10 cellular contexts compared by ENCODE assay signal in the genomic region with DNA sequence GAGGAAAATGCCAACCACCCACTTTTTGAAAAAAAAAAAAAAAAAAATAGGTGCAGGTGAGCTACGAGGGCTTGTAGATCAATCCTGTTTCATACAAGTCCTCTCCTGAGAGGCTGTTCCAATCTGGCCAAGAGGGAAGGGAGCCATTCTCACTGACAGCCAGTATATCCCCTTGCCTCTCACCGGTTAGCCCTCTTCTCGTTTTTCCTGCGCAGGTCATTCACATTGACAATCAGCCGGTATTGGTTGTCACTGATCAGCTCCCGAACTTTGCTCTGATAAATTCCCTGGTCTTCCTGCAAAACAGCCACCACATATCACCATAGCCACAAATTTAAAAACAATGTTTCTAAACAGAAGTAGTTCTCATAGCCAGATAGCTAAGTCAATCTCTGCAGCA. TPM values are rescaled to one million over a fixed set of nuclear protein-coding genes. Genes with fewer than 3 reads are reported as not detected.
A peak's percentile ranks its signal among the peaks of the same experiment; 100 is the strongest.
DNase-seq lines count a peak whose midpoint lies in the region; ATAC-seq and TF ChIP-seq lines count a peak whose summit lies in the region.
"Had no signal": no experiment of that assay in that cellular context is flagged by ENCODE, and none has a peak within 500 bp of the region (broad histone marks: within the 10 kb centered on the region; RNA-seq: fewer than 3 reads in every experiment).

No MANE protein-coding gene starts in this region.

- peaks cover 46% of the 10 kb centered on the region for H3K4me1 Mint-ChIP-seq in CD8-positive, alpha-beta T cell (ENCODE audit: low read depth)
- peaks cover 57% of the 10 kb centered on the region for H3K4me1 Mint-ChIP-seq in activated T-helper 1 cell treated with anti-CD3 and anti-CD28 coated beads, Interleukin-12 subunit alpha, Interleukin-12 subunit beta, Interleukin-2, Interleukin-4 antibody, amounts not matched to agents 30 ng/mL and 10 ng/mL and 1 ng/mL, durations not matched to agents 14 hours and 24 hours and 36 hours (ENCODE audit: low read depth)

- no peak overlapping the region for H3K4me3 ChIP-seq in CD8-positive, alpha-beta T cell (ENCODE audit: low read depth, low read length)
- H3K4me3 ChIP-seq in HUES48 (ENCODE audit: low read depth, low read length), result peak overlapping the region; percentile 98
- peak overlapping the region in 1 of 2 experiments; percentile 89 for H3K4me3 ChIP-seq in mesenchymal stem cell (ENCODE audit: insufficient read depth in 1 of 2, low read depth in 1 of 2, low read length in 2 of 2)
- H3K4me3 ChIP-seq in foreskin fibroblast (ENCODE audit: low read depth in 1 of 2, low read length in 2 of 2), result peak overlapping the region in 1 of 2 donors; percentile 86
- peak overlapping the region in 2 of 8 donors; percentile 82 to 85 for H3K4me3 ChIP-seq in spleen

- no peak overlapping the region for H2BK5ac ChIP-seq in mesenchymal stem cell (ENCODE audit: low read depth, low read length, poor library complexity, severe bottlenecking)

- peaks cover 36% of the 10 kb centered on the region for H3K4me1 ChIP-seq in CD8-positive, alpha-beta T cell (ENCODE audit: insufficient read depth, low read length)
- H3K4me1 ChIP-seq in HUES48 (ENCODE audit: control insufficient read depth, insufficient read depth, low read length), result peaks cover 21% of the 10 kb centered on the region
- H3K4me1 ChIP-seq in mesenchymal stem cell (ENCODE audit: control insufficient read depth, insufficient read depth, low read depth, low read length), result peaks cover 5% of the 10 kb centered on the region
- H3K4me1 ChIP-seq in spleen, result peaks cover 17 to 59% (median 34%) of the 10 kb centered on the region in 6 donors

- CTCF ChIA-PET in CD8-positive, alpha-beta T cell (lab: Charles Lee), result interaction anchor here (1.0 to 10.6 kb wide), 8 partner anchors 20 to 380 kb away, joined by 3 to 229 read pairs (median 4); a partner anchor contains a TSS

- H3K18ac ChIP-seq in mesenchymal stem cell (ENCODE audit: low read depth in 1 of 2, low read length in 2 of 2), result no peak overlapping the region

- H3K27me3 ChIP-seq in CD8-positive, alpha-beta T cell (ENCODE audit: insufficient read depth, low read length), result no peaks in the 10 kb centered on the region
- H3K27me3 ChIP-seq in HUES48 (ENCODE audit: control insufficient read depth, insufficient read depth, low read length) (no peaks in the 10 kb centered on the region), mesenchymal stem cell (ENCODE audit: control insufficient read depth in 1 of 2, insufficient read depth in 1 of 2, low read length in 2 of 2) (no peaks in the 10 kb centered on the region), spleen (replicated peaks in 1 of 7) (no peaks in the 10 kb centered on the region)

- peaks cover 26% of the 10 kb centered on the region for H3K79me1 ChIP-seq in mesenchymal stem cell (replicated peaks; ENCODE audit: low read length, poor library complexity, severe bottlenecking)

- no peak overlapping the region for H2BK15ac ChIP-seq in mesenchymal stem cell (ENCODE audit: low read depth, poor library complexity, severe bottlenecking)

- TF ChIP-seq POLR2A in spleen (IDR thresholded peaks at IDR 0.05), result no peak

- H3K4ac ChIP-seq in mesenchymal stem cell (ENCODE audit: low read depth in 1 of 2, low read length in 2 of 2), result no peak overlapping the region

- peaks cover 46% of the 10 kb centered on the region for H3K36me3 Mint-ChIP-seq in CD8-positive, alpha-beta T cell
- H3K36me3 Mint-ChIP-seq in activated T-helper 1 cell treated with anti-CD3 and anti-CD28 coated beads, Interleukin-12 subunit alpha, Interleukin-12 subunit beta, Interleukin-2, Interleukin-4 antibody, amounts not matched to agents 30 ng/mL and 10 ng/mL and 1 ng/mL, durations not matched to agents 14 hours and 24 hours and 36 hours (ENCODE audit: low read depth), result peaks cover 39% of the 10 kb centered on the region

- intact Hi-C loops in CD8-positive, alpha-beta T cell (cut with DNase I, micrococcal nuclease), result loop anchor here (2.0 to 10.0 kb wide), 4 partner anchors 714 to 1262 kb away; a partner anchor contains a TSS
- intact Hi-C loops in activated T-helper 1 cell treated with anti-CD3 and anti-CD28 coated beads, Interleukin-12 subunit alpha, Interleukin-12 subunit beta, Interleukin-2, Interleukin-4 antibody, amounts not matched to agents 30 ng/mL and 10 ng/mL and 1 ng/mL, durations not matched to agents 14 hours and 24 hours and 36 hours (cut with micrococcal nuclease), result loop anchor here (5.0 to 10.0 kb wide), 3 partner anchors 294 to 1512 kb away; a partner anchor contains a TSS
- intact Hi-C loops in spleen (cut with DNase I; ENCODE audit: low total_unique reads), result loop anchor here (5.0 to 10.0 kb wide), 2 partner anchors 114 to 382 kb away; no protein-coding TSS in a partner anchor

- no peak overlapping the region for H3K27ac Mint-ChIP-seq in CD8-positive, alpha-beta T cell
- H3K27ac Mint-ChIP-seq in activated T-helper 1 cell treated with anti-CD3 and anti-CD28 coated beads, Interleukin-12 subunit alpha, Interleukin-12 subunit beta, Interleukin-2, Interleukin-4 antibody, amounts not matched to agents 30 ng/mL and 10 ng/mL and 1 ng/mL, durations not matched to agents 14 hours and 24 hours and 36 hours, result peak overlapping the region; percentile 6

- no peaks in the 10 kb centered on the region for H3K27me3 Mint-ChIP-seq in CD8-positive, alpha-beta T cell (ENCODE audit: low read depth)
- no peaks in the 10 kb centered on the region for H3K27me3 Mint-ChIP-seq in activated T-helper 1 cell treated with anti-CD3 and anti-CD28 coated beads, Interleukin-12 subunit alpha, Interleukin-12 subunit beta, Interleukin-2, Interleukin-4 antibody, amounts not matched to agents 30 ng/mL and 10 ng/mL and 1 ng/mL, durations not matched to agents 14 hours and 24 hours and 36 hours (ENCODE audit: insufficient read depth)

- no peak overlapping the region for H2BK12ac ChIP-seq in mesenchymal stem cell (ENCODE audit: low read length in 2 of 2)

- no peak for DNase-seq in CD8-positive, alpha-beta T cell
- no peak for DNase-seq in activated T-helper 1 cell treated with anti-CD3 and anti-CD28 coated beads, Interleukin-12 subunit alpha, Interleukin-12 subunit beta, Interleukin-2, Interleukin-4 antibody, amounts not matched to agents 30 ng/mL and 10 ng/mL and 1 ng/mL, durations not matched to agents 14 hours and 24 hours and 36 hours (ENCODE audit: low spot score)
- DNase-seq in mesenchymal stem cell (no peak), foreskin fibroblast (no peak), GM03348 (ENCODE audit: low spot score) (no peak), spleen (no peak)
- DNase-seq: caudate nucleus, NCI-H510A treated with DMSO at 0.1 percent for 48 hours had no signal

- no peak overlapping the region for H4K8ac ChIP-seq in mesenchymal stem cell (ENCODE audit: low read length)

- no peaks in the 10 kb centered on the region for H3K9me3 ChIP-seq in CD8-positive, alpha-beta T cell (ENCODE audit: low read length)
- H3K9me3 ChIP-seq in HUES48 (ENCODE audit: control insufficient read depth, insufficient read depth, low read length) (no peaks in the 10 kb centered on the region), mesenchymal stem cell (ENCODE audit: control insufficient read depth, low read length) (no peaks in the 10 kb centered on the region), spleen (no peaks in the 10 kb centered on the region)

- POLR2A ChIA-PET in CD8-positive, alpha-beta T cell (lab: Charles Lee), result interaction anchor here (1.0 to 4.7 kb wide), 4 partner anchors 24 to 108 kb away, joined by 5 to 55 read pairs (median 22); a partner anchor contains a TSS

- H2AK5ac ChIP-seq in mesenchymal stem cell (ENCODE audit: low read length, severe bottlenecking), result no peak overlapping the region

- no peaks in the 10 kb centered on the region for H3K9me3 Mint-ChIP-seq in CD8-positive, alpha-beta T cell
- no peaks in the 10 kb centered on the region for H3K9me3 Mint-ChIP-seq in activated T-helper 1 cell treated with anti-CD3 and anti-CD28 coated beads, Interleukin-12 subunit alpha, Interleukin-12 subunit beta, Interleukin-2, Interleukin-4 antibody, amounts not matched to agents 30 ng/mL and 10 ng/mL and 1 ng/mL, durations not matched to agents 14 hours and 24 hours and 36 hours

- no peak overlapping the region for H3K14ac ChIP-seq in mesenchymal stem cell (ENCODE audit: low read length in 2 of 2)

- H3K9ac ChIP-seq in HUES48 (ENCODE audit: low read depth, low read length) (peak overlapping the region; percentile 99), mesenchymal stem cell (ENCODE audit: low read length) (peak overlapping the region; percentile 86)

- peak overlapping the region; percentile 50 for H3K4me3 Mint-ChIP-seq in CD8-positive, alpha-beta T cell
- H3K4me3 Mint-ChIP-seq in activated T-helper 1 cell treated with anti-CD3 and anti-CD28 coated beads, Interleukin-12 subunit alpha, Interleukin-12 subunit beta, Interleukin-2, Interleukin-4 antibody, amounts not matched to agents 30 ng/mL and 10 ng/mL and 1 ng/mL, durations not matched to agents 14 hours and 24 hours and 36 hours, result no peak overlapping the region

- H3K36me3 ChIP-seq in CD8-positive, alpha-beta T cell (ENCODE audit: insufficient read depth, low read length), result peaks cover 29% of the 10 kb centered on the region
- H3K36me3 ChIP-seq in HUES48 (ENCODE audit: control insufficient read depth, insufficient read depth, low read length), result peaks cover 55% of the 10 kb centered on the region
- peaks cover 11 to 46% of the 10 kb centered on the region in 2 experiments for H3K36me3 ChIP-seq in mesenchymal stem cell (ENCODE audit: control insufficient read depth in 1 of 2, insufficient read depth in 2 of 2, low read depth in 1 of 2, low read length in 2 of 2)
- H3K36me3 ChIP-seq in spleen, result peaks cover 0 to 50% (median 44%) of the 10 kb centered on the region in 6 donors

- whole genome bisulfite sequencing in mesenchymal stem cell, result 86% methylated on average over 6 of the region's 6 CpGs
- WGBS in spleen, 5 donors, result 62 to 77% (median 72%) methylated on average over 6 of the region's 6 CpGs

- no peak for TF ChIP-seq CTCF in CD8-positive, alpha-beta T cell (IDR thresholded peaks at IDR 0.05)
- no peak for TF ChIP-seq CTCF in foreskin fibroblast (IDR thresholded peaks at IDR 0.05; ENCODE audit: low read depth, low read length)
- TF ChIP-seq CTCF in spleen (IDR thresholded peaks at IDR 0.05 in 8 of 11, conservative IDR thresholded peaks at IDR 0.05 in 3 of 11), result no peak

- no peak overlapping the region for H2AFZ ChIP-seq in mesenchymal stem cell (ENCODE audit: low read depth, low read length)

- H3K23ac ChIP-seq in mesenchymal stem cell (ENCODE audit: low read length in 2 of 2), result no peak overlapping the region

- no peak for ATAC-seq in CD8-positive, alpha-beta T cell
- no peak for ATAC-seq in GM19455 (IDR thresholded peaks at IDR 0.05; ENCODE audit: unreplicated experiment)

- no peak overlapping the region for H4K91ac ChIP-seq in mesenchymal stem cell (ENCODE audit: low read length)

- H3K27ac ChIP-seq in CD8-positive, alpha-beta T cell (ENCODE audit: low read depth, low read length), result no peak overlapping the region
- no peak overlapping the region for H3K27ac ChIP-seq in HUES48 (ENCODE audit: low read depth, low read length)
- H3K27ac ChIP-seq in mesenchymal stem cell (ENCODE audit: low read length, poor library complexity, severe bottlenecking), result no peak overlapping the region
- no peak overlapping the region for H3K27ac ChIP-seq in spleen

- H2BK120ac ChIP-seq in mesenchymal stem cell (ENCODE audit: low read depth, low read length), result no peak overlapping the region

- H3K4me2 ChIP-seq in mesenchymal stem cell (ENCODE audit: low read length, poor library complexity, severe bottlenecking), result peak overlapping the region; percentile 20

RNA-seq across cellular contexts. Expression of a gene that starts 1.4 kb away (rescaled TPM):
- 1 to 10 TPM; 6.2 to 6.8 TPM for total RNA-seq in CD8-positive, alpha-beta T cell
- 212 and 214 TPM in 2 replicates for total RNA-seq in activated T-helper 1 cell treated with anti-CD3 and anti-CD28 coated beads, Interleukin-12 subunit alpha, Interleukin-12 subunit beta, Interleukin-2, Interleukin-4 antibody, amounts not matched to agents 30 ng/mL and 10 ng/mL and 1 ng/mL, durations not matched to agents 14 hours and 24 hours and 36 hours
- 13.5 TPM for polyA plus RNA-seq in mesenchymal stem cell (2013, experiment 1 of 2)
- polyA plus RNA-seq in mesenchymal stem cell (2013, experiment 2 of 2), result 13.5 TPM
- 10 to 100 TPM; 32.3 to 48.6 (median 36.8) TPM for total RNA-seq in spleen
- polyA plus RNA-seq in spleen, result 10 to 100 TPM; 21.1 to 36.5 (median 29.4) TPM

RNA-seq across cellular contexts. Expression of a gene that starts 38.8 kb away (rescaled TPM):
- not detected for total RNA-seq in CD8-positive, alpha-beta T cell
- total RNA-seq in activated T-helper 1 cell treated with anti-CD3 and anti-CD28 coated beads, Interleukin-12 subunit alpha, Interleukin-12 subunit beta, Interleukin-2, Interleukin-4 antibody, amounts not matched to agents 30 ng/mL and 10 ng/mL and 1 ng/mL, durations not matched to agents 14 hours and 24 hours and 36 hours, result 0.27 TPM in 1 of 2 replicates, not detected in the other
- not detected for polyA plus RNA-seq in mesenchymal stem cell (2013, experiment 1 of 2)
- not detected for polyA plus RNA-seq in mesenchymal stem cell (2013, experiment 2 of 2)
- not detected for total RNA-seq in spleen
- polyA plus RNA-seq in spleen, result not detected

Comparison
In these comparisons a context has a peak if more than half of its experiments do, and no peak if none do; other contexts are left out.
1. RNA of a gene that starts 1.4 kb away (total RNA-seq): 212 to 214 TPM in activated T-helper 1 cell treated with anti-CD3 and anti-CD28 coated beads, Interleukin-12 subunit alpha, Interleukin-12 subunit beta, Interleukin-2, Interleukin-4 antibody, amounts not matched to agents 30 ng/mL and 10 ng/mL and 1 ng/mL, durations not matched to agents 14 hours and 24 hours and 36 hours and 32.3 to 48.6 TPM in spleen; 6.2 to 6.8 TPM in CD8-positive, alpha-beta T cell; every median in the first group is over 4 times any median in the second.